Comparison of ENCODE assay signal across 21 cellular contexts in the genomic region with DNA sequence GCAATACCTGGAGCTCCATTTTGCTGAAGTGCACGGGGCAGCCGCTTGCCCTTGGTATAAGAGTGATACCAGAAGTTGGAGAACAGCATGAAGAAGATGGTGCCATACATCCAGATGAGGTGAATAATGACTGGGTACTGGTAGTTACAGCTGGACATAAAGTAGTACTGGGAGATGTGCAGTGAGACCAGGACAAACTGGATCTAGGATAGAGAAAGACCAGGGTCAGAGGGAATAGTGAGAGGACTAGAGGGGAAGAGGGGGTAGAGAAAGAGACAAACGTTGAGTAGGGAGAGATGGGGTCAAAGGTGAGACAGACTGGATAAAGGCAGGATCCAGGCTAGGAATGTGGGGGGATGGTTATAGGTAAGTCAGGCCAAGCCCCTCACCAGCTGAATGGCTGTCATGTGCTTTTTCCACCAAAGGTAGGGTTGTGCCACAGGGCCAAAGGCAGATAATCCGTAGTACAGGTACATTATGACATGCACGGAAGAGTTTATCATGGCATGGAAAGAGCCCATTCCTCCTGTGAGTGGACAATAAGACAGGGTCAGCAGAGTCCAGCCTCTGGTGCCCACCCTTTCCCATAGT. TPM values are rescaled to one million over a fixed set of nuclear protein-coding genes. Genes with fewer than 3 reads are reported as not detected.
DNase-seq lines count a peak whose midpoint lies in the region; ATAC-seq and TF ChIP-seq lines count a peak whose summit lies in the region.
"Had no signal": no experiment of that assay in that cellular context is flagged by ENCODE, and none has a peak within 500 bp of the region (broad histone marks: within the 10 kb centered on the region; RNA-seq: fewer than 3 reads in every experiment).

No MANE protein-coding gene starts in this region.

- no peaks in the 10 kb centered on the region for H3K9me3 Mint-ChIP-seq in T-helper 1 cell treated with Interleukin-12 subunit alpha and Interleukin-12 subunit beta and Interleukin-4 antibody, amounts not matched to agents 30 μg/mL and 1 μg/mL, for 36 hours
- H3K9me3 Mint-ChIP-seq in Caco-2 (ENCODE audit: unreplicated experiment) (no peaks in the 10 kb centered on the region), natural killer cell (no peaks in the 10 kb centered on the region)
- H3K9me3 Mint-ChIP-seq in activated CD8-positive, alpha-beta T cell treated with anti-CD3 and anti-CD28 coated beads for 36 hours = no peaks in the 10 kb centered on the region
- H3K9me3 Mint-ChIP-seq: IgD-negative memory B cell had no signal

- CTCF ChIA-PET in Caco-2 (lab: Charles Lee) = no interaction called here
- CTCF ChIA-PET in activated CD8-positive, alpha-beta T cell treated with anti-CD3 and anti-CD28 coated beads for 36 hours (lab: Charles Lee) = no interaction called here

- POLR2A ChIA-PET in Caco-2 (lab: Charles Lee) = interaction anchor here (0.6 to 0.7 kb wide), 2 partner anchors 25 to 212 kb away, joined by 3 to 5 read pairs; a partner anchor contains a TSS
- POLR2A ChIA-PET in activated CD8-positive, alpha-beta T cell treated with anti-CD3 and anti-CD28 coated beads for 36 hours (lab: Charles Lee) = interaction anchor here (0.6 to 1.0 kb wide), 3 partner anchors 21 to 360 kb away, joined by 3 to 4 read pairs (median 3); no protein-coding TSS in a partner anchor

- peaks cover 45% of the 10 kb centered on the region for H3K4me1 ChIP-seq in Caco-2

- BruUV-seq in Caco-2 (replicated peaks; lab: Mats Ljungman, UMichigan) = TSS peak; percentile 21

- peaks cover 45% of the 10 kb centered on the region for H3K36me3 Mint-ChIP-seq in T-helper 1 cell treated with Interleukin-12 subunit alpha and Interleukin-12 subunit beta and Interleukin-4 antibody, amounts not matched to agents 30 μg/mL and 1 μg/mL, for 36 hours (ENCODE audit: low read depth)
- H3K36me3 Mint-ChIP-seq in Caco-2 (ENCODE audit: insufficient read depth, unreplicated experiment) = peaks cover 70% of the 10 kb centered on the region
- H3K36me3 Mint-ChIP-seq in activated CD8-positive, alpha-beta T cell treated with anti-CD3 and anti-CD28 coated beads for 36 hours (ENCODE audit: low read depth) = peaks cover 73% of the 10 kb centered on the region
- H3K36me3 Mint-ChIP-seq in natural killer cell = no peaks in the 10 kb centered on the region
- H3K36me3 Mint-ChIP-seq: IgD-negative memory B cell had no signal

- no peak overlapping the region for H3K4me3 ChIP-seq in Caco-2 (ENCODE audit: low read depth, low read length)
- H3K4me3 ChIP-seq: left lung, spleen, upper lobe of left lung had no signal

- peaks cover 62% of the 10 kb centered on the region for H3K4me1 Mint-ChIP-seq in T-helper 1 cell treated with Interleukin-12 subunit alpha and Interleukin-12 subunit beta and Interleukin-4 antibody, amounts not matched to agents 30 μg/mL and 1 μg/mL, for 36 hours (ENCODE audit: low read depth)
- H3K4me1 Mint-ChIP-seq in Caco-2 (ENCODE audit: low read depth, unreplicated experiment) (peaks cover 48% of the 10 kb centered on the region), natural killer cell (peaks cover 28 to 60% of the 10 kb centered on the region in 2 donors)
- H3K4me1 Mint-ChIP-seq in activated CD8-positive, alpha-beta T cell treated with anti-CD3 and anti-CD28 coated beads for 36 hours (ENCODE audit: low read depth) = peaks cover 47% of the 10 kb centered on the region

- intact Hi-C loops in Caco-2 (cut with micrococcal nuclease; ENCODE audit: unreplicated experiment) (no loop called here), natural killer cell (cut with micrococcal nuclease) (no loop called here)
- intact Hi-C loops in activated CD8-positive, alpha-beta T cell treated with anti-CD3 and anti-CD28 coated beads for 36 hours (cut with micrococcal nuclease) = no loop called here

- peaks cover 7% of the 10 kb centered on the region for H3K36me3 ChIP-seq in Caco-2 (ENCODE audit: control insufficient read depth, insufficient read depth, low read length)

- H3K4me3 Mint-ChIP-seq in T-helper 1 cell treated with Interleukin-12 subunit alpha and Interleukin-12 subunit beta and Interleukin-4 antibody, amounts not matched to agents 30 μg/mL and 1 μg/mL, for 36 hours = peak overlapping the region; percentile 0
- H3K4me3 Mint-ChIP-seq in Caco-2 (ENCODE audit: unreplicated experiment) (no peak overlapping the region), natural killer cell (no peak overlapping the region)
- no peak overlapping the region for H3K4me3 Mint-ChIP-seq in activated CD8-positive, alpha-beta T cell treated with anti-CD3 and anti-CD28 coated beads for 36 hours

- TF ChIP-seq CTCF in Caco-2 (IDR thresholded peaks at IDR 0.05; ENCODE audit: insufficient read depth in 1 of 2, low read depth in 1 of 2, low read length in 1 of 2, severe bottlenecking in 1 of 2, unreplicated experiment in 1 of 2) = no peak
- no peak for TF ChIP-seq CTCF in activated CD8-positive, alpha-beta T cell treated with anti-CD3 and anti-CD28 coated beads for 36 hours (IDR thresholded peaks at IDR 0.05)
- no peak for TF ChIP-seq CTCF in natural killer cell (IDR thresholded peaks at IDR 0.05)

- ATAC-seq in activated CD8-positive, alpha-beta T cell treated with anti-CD3 and anti-CD28 coated beads for 36 hours = no peak
- no peak for ATAC-seq in natural killer cell
- no peak for ATAC-seq in HG03571 (IDR thresholded peaks at IDR 0.05; ENCODE audit: unreplicated experiment)
- no peak for ATAC-seq in GM18517 (IDR thresholded peaks at IDR 0.05; ENCODE audit: unreplicated experiment)
- ATAC-seq: foreskin keratinocyte, left lung had no signal

- H3K27ac Mint-ChIP-seq in T-helper 1 cell treated with Interleukin-12 subunit alpha and Interleukin-12 subunit beta and Interleukin-4 antibody, amounts not matched to agents 30 μg/mL and 1 μg/mL, for 36 hours = peak overlapping the region; percentile 65
- H3K27ac Mint-ChIP-seq in Caco-2 (ENCODE audit: unreplicated experiment) = no peak overlapping the region
- peak overlapping the region; percentile 4 for H3K27ac Mint-ChIP-seq in activated CD8-positive, alpha-beta T cell treated with anti-CD3 and anti-CD28 coated beads for 36 hours
- peak overlapping the region; percentile 41 to 90 for H3K27ac Mint-ChIP-seq in natural killer cell

- DNase-seq in T-helper 1 cell (no peak), Caco-2 (no peak), natural killer cell (no peak), activated gamma-delta T cell treated with Interleukin-2 at 50 U/mL for 16 hours (no peak)
- no peak for DNase-seq in activated CD8-positive, alpha-beta T cell treated with anti-CD3 and anti-CD28 coated beads for 36 hours
- DNase-seq: activated CD4-positive, CD25-positive, alpha-beta regulatory T cell treated with anti-CD3 and anti-CD28 coated beads, Interleukin-2, amount 50 U/mL, for 72 hours; activated T-cell treated with anti-CD3 and anti-CD28 coated beads, Interleukin-2, amount 50 U/mL, for 1 hour; foreskin keratinocyte; left lung; NCI-H1105; NCI-H2171 treated with DMSO at 0.1 percent for 48 hours; NCI-H82; posterior cingulate gyrus; spleen; upper lobe of left lung had no signal

- no peaks in the 10 kb centered on the region for H3K27me3 ChIP-seq in Caco-2 (replicated peaks; ENCODE audit: control insufficient read depth, insufficient read depth, low read length)
- H3K27me3 ChIP-seq: foreskin keratinocyte, left lung, spleen, upper lobe of left lung had no signal

- H3K9me3 ChIP-seq in Caco-2 = no peaks in the 10 kb centered on the region
- H3K9me3 ChIP-seq: left lung, spleen, upper lobe of left lung had no signal

- no peaks in the 10 kb centered on the region for H3K27me3 Mint-ChIP-seq in T-helper 1 cell treated with Interleukin-12 subunit alpha and Interleukin-12 subunit beta and Interleukin-4 antibody, amounts not matched to agents 30 μg/mL and 1 μg/mL, for 36 hours (ENCODE audit: low read depth)
- no peaks in the 10 kb centered on the region for H3K27me3 Mint-ChIP-seq in Caco-2 (ENCODE audit: insufficient read depth, unreplicated experiment)
- no peaks in the 10 kb centered on the region for H3K27me3 Mint-ChIP-seq in activated CD8-positive, alpha-beta T cell treated with anti-CD3 and anti-CD28 coated beads for 36 hours
- no peaks in the 10 kb centered on the region for H3K27me3 Mint-ChIP-seq in natural killer cell (ENCODE audit: low read depth in 2 of 2)
- H3K27me3 Mint-ChIP-seq: IgD-negative memory B cell had no signal

RNA-seq across cellular contexts. Expression of a gene that starts 3.8 kb away (rescaled TPM):
- total RNA-seq in Caco-2 (2022) = 66.8 and 67.1 TPM in 2 replicates
- 10 to 100 TPM; 45.4 to 49.2 TPM for total RNA-seq in activated CD8-positive, alpha-beta T cell treated with anti-CD3 and anti-CD28 coated beads for 36 hours
- total RNA-seq in natural killer cell = 10 to 100 TPM; 53.2 to 73.0 (median 67.5) TPM

RNA-seq across cellular contexts. Expression of a gene that starts 5.2 kb away (rescaled TPM):
- total RNA-seq in Caco-2 (2022) = 123 and 125 TPM in 2 replicates
- 100 to 1,000 TPM; 160 to 167 TPM for total RNA-seq in activated CD8-positive, alpha-beta T cell treated with anti-CD3 and anti-CD28 coated beads for 36 hours
- total RNA-seq in natural killer cell = 1 to 10 TPM in 1 of 3 donors, under 1 TPM in 2; 0.50 to 2.4 (median 0.96) TPM

RNA-seq across cellular contexts. Expression of a gene that starts 25.6 kb away (rescaled TPM):
- 33.3 and 35.8 TPM in 2 replicates for total RNA-seq in Caco-2 (2022)
- total RNA-seq in activated CD8-positive, alpha-beta T cell treated with anti-CD3 and anti-CD28 coated beads for 36 hours = 10 to 100 TPM; 33.5 to 34.5 TPM
- total RNA-seq in natural killer cell = 10 to 100 TPM; 17.8 to 26.8 (median 22.0) TPM

RNA-seq across cellular contexts. Expression of a gene that starts 25.7 kb away (rescaled TPM):
- 29.0 and 31.6 TPM in 2 replicates for total RNA-seq in Caco-2 (2022)
- total RNA-seq in activated CD8-positive, alpha-beta T cell treated with anti-CD3 and anti-CD28 coated beads for 36 hours = 10 to 100 TPM; 30.1 to 33.3 TPM
- 100 to 1,000 TPM; 103 to 128 (median 123) TPM for total RNA-seq in natural killer cell

RNA-seq across cellular contexts. Expression of a gene that starts 26.4 kb away (rescaled TPM):
- 0.49 TPM in 1 of 2 replicates, not detected in the other for total RNA-seq in Caco-2 (2022)
- not detected for total RNA-seq in activated CD8-positive, alpha-beta T cell treated with anti-CD3 and anti-CD28 coated beads for 36 hours
- total RNA-seq in natural killer cell = 1 to 10 TPM in 1 of 3 donors, under 1 TPM in 2; 0.43 to 1.7 (median 0.48) TPM
- total RNA-seq: chondrocyte; foreskin keratinocyte; T-helper 2 cell treated with Interferon-gamma antibody and Interleukin-4, amounts not matched to agents 100 ng/mL and 5 ng/mL, for 36 hours had no signal

Comparison
In these comparisons a context has a peak if more than half of its experiments do, and no peak if none do; other contexts are left out.
1. RNA of a gene that starts 5.2 kb away (total RNA-seq): 160 to 167 TPM in activated CD8-positive, alpha-beta T cell treated with anti-CD3 and anti-CD28 coated beads for 36 hours and 123 to 125 TPM in Caco-2; 0.50 to 2.4 TPM in natural killer cell; every median in the first group is over 10 times any median in the second.